ENCODE assay signal across 16 cellular contexts in genomic region chr17:50186661-50187402, GRCh38. TPM values are rescaled to one million over a fixed set of nuclear protein-coding genes. Genes with fewer than 3 reads are reported as not detected.
A peak's percentile ranks its signal among the peaks of the same experiment; 100 is the strongest.
DNase-seq lines count a peak whose midpoint lies in the region; ATAC-seq and TF ChIP-seq lines count a peak whose summit lies in the region.
"Had no signal": no experiment of that assay in that cellular context is flagged by ENCODE, and none has a peak within 500 bp of the region (broad histone marks: within the 10 kb centered on the region; RNA-seq: fewer than 3 reads in every experiment).

No MANE protein-coding gene starts in this region.

- H3K36me3 ChIP-seq in SJSA1 (peaks cover 100% of the 10 kb centered on the region), ovary (no peaks in the 10 kb centered on the region)
- no peaks in the 10 kb centered on the region for H3K36me3 ChIP-seq in CD8-positive, alpha-beta memory T cell (ENCODE audit: insufficient read depth, low read length)

- TF ChIP-seq CTCF in AG10803 (conservative IDR thresholded peaks at IDR 0.05; ENCODE audit: low read length) (0 out of 2 replicates have a peak, but pooled peaks have one; percentile 10), fibroblast of mammary gland (conservative IDR thresholded peaks at IDR 0.05; ENCODE audit: control insufficient read depth, insufficient read depth, low read depth, low read length) (no peak), ovary (IDR thresholded peaks at IDR 0.05) (no peak)

- H3K27me3 Mint-ChIP-seq in CD8-positive, alpha-beta memory T cell: peaks cover 0 to 3% of the 10 kb centered on the region in 2 donors
- H3K27me3 Mint-ChIP-seq: IgD-negative memory B cell had no signal

- peak overlapping the region in 1 of 8 donors; percentile 86 for H3K27ac Mint-ChIP-seq in CD8-positive, alpha-beta memory T cell
- H3K27ac Mint-ChIP-seq: immature natural killer cell, natural killer cell had no signal

- TF ChIP-seq EP300 in ovary (IDR thresholded peaks at IDR 0.05): no peak

- DNase-seq in AG10803 (ENCODE audit: low read depth) (peak; percentile 89), SJSA1 (ENCODE audit: low read depth in 1 of 2, low spot score in 2 of 2) (peak; percentile 73 to 84), fibroblast of mammary gland (ENCODE audit: low read depth) (peak; percentile 72), ovary (no peak), KG1 (lab: John Stamatoyannopoulos, UW) (no peak), NCI-H1417 treated with DMSO at 0.1 percent for 48 hours (lab: John Stamatoyannopoulos, UW) (no peak)
- no peak for DNase-seq in CD8-positive, alpha-beta memory T cell
- DNase-seq: activated CD4-positive, alpha-beta T cell treated with anti-CD3 and anti-CD28 coated beads, Interleukin-2, amount 50 U/mL, for 4 hours; immature natural killer cell; natural killer cell; NCI-H2081 treated with DMSO at 0.1 percent for 48 hours; NCI-H774 had no signal

- H3K4me3 ChIP-seq in AG10803 (ENCODE audit: low read length) (peak overlapping the region; percentile 6), SJSA1 (peak overlapping the region; percentile 66), fibroblast of mammary gland (ENCODE audit: control insufficient read depth, low read depth, low read length) (no peak overlapping the region), ovary (no peak overlapping the region)
- no peak overlapping the region for H3K4me3 ChIP-seq in CD8-positive, alpha-beta memory T cell (ENCODE audit: low read length)
- H3K4me3 ChIP-seq: lung had no signal

- H3K27ac ChIP-seq in SJSA1 (peak overlapping the region; percentile 87), ovary (peak overlapping the region; percentile 66)
- no peak overlapping the region for H3K27ac ChIP-seq in CD8-positive, alpha-beta memory T cell (ENCODE audit: low read depth, low read length)

- 22 to 35% (median 25%) methylated on average over 19 to 24 of the region's 24 CpGs for WGBS in ovary, 3 donors

- CTCF ChIA-PET in CD8-positive, alpha-beta memory T cell (lab: Charles Lee): no interaction called here

- POLR2A ChIA-PET in CD8-positive, alpha-beta memory T cell (lab: Charles Lee): no interaction called here

- H3K9me3 ChIP-seq in SJSA1 (replicated peaks) (no peaks in the 10 kb centered on the region), ovary (no peaks in the 10 kb centered on the region)
- H3K9me3 ChIP-seq in CD8-positive, alpha-beta memory T cell (ENCODE audit: low read length): no peaks in the 10 kb centered on the region

- no peak for TF ChIP-seq POLR2A in ovary (IDR thresholded peaks at IDR 0.05)

- no peak for ATAC-seq in GM18858 (IDR thresholded peaks at IDR 0.05; ENCODE audit: unreplicated experiment)
- ATAC-seq: natural killer cell had no signal

- H3K4me3 Mint-ChIP-seq in CD8-positive, alpha-beta memory T cell: no peak overlapping the region
- H3K4me3 Mint-ChIP-seq: immature natural killer cell, natural killer cell had no signal

- H3K27me3 ChIP-seq in SJSA1 (replicated peaks) (no peaks in the 10 kb centered on the region), ovary (no peaks in the 10 kb centered on the region)
- H3K27me3 ChIP-seq in CD8-positive, alpha-beta memory T cell (ENCODE audit: insufficient read depth, low read length, poor library complexity, severe bottlenecking): no peaks in the 10 kb centered on the region

- H3K4me1 ChIP-seq in SJSA1 (replicated peaks) (peaks cover 81% of the 10 kb centered on the region), ovary (ENCODE audit: insufficient read depth) (peaks cover 2% of the 10 kb centered on the region)
- peaks cover 13% of the 10 kb centered on the region for H3K4me1 ChIP-seq in CD8-positive, alpha-beta memory T cell (ENCODE audit: insufficient read depth, low read length)

- H3K9me3 Mint-ChIP-seq in CD8-positive, alpha-beta memory T cell: no peaks in the 10 kb centered on the region
- H3K9me3 Mint-ChIP-seq: IgD-negative memory B cell, immature natural killer cell, natural killer cell had no signal

- peaks cover 11 to 20% (median 16%) of the 10 kb centered on the region in 3 donors for H3K4me1 Mint-ChIP-seq in CD8-positive, alpha-beta memory T cell

- intact Hi-C loops in ovary (cut with DNase I): no loop called here

- H3K36me3 Mint-ChIP-seq in CD8-positive, alpha-beta memory T cell: no peaks in the 10 kb centered on the region
- H3K36me3 Mint-ChIP-seq: IgD-negative memory B cell, immature natural killer cell, natural killer cell had no signal

RNA-seq across cellular contexts. Expression of gene COL1A1, which starts 14.6 kb away (rescaled TPM):
- total RNA-seq in SJSA1 (2014; rRNA removed; shearing (Covaris generic)): 957 and 2,133 TPM in 2 replicates
- 1,000 to 10,000 TPM in 1 of 7 donors, 100 to 1,000 TPM in 5, 10 to 100 TPM in 1; 71.2 to 1,087 (median 550) TPM for total RNA-seq in ovary
- 100 to 1,000 TPM; 260 to 321 TPM for polyA plus RNA-seq in ovary
- under 1 TPM; 0.39 to 0.42 TPM for total RNA-seq in CD8-positive, alpha-beta memory T cell
- polyA plus RNA-seq in CD8-positive, alpha-beta memory T cell: not detected
- polyA plus RNA-seq: immature natural killer cell had no signal

RNA-seq across cellular contexts. Expression of gene SGCA, which starts 21.0 kb away (rescaled TPM):
- total RNA-seq in SJSA1 (2014; rRNA removed; shearing (Covaris generic)): 2.4 TPM in 1 of 2 replicates, not detected in the other
- total RNA-seq in ovary: 1 to 10 TPM in 5 of 7 donors, under 1 TPM in 2; 0.48 to 3.4 (median 1.2) TPM
- polyA plus RNA-seq in ovary: 1 to 10 TPM; 2.2 to 3.4 TPM
- under 1 TPM in 1 of 2 experiments, not detected in 1; 0.31 TPM for total RNA-seq in CD8-positive, alpha-beta memory T cell
- not detected for polyA plus RNA-seq in CD8-positive, alpha-beta memory T cell
- total RNA-seq: cerebellum, natural killer cell had no signal
- polyA plus RNA-seq: immature natural killer cell had no signal

RNA-seq across cellular contexts. Expression of gene PPP1R9B, which starts 36.4 kb away (rescaled TPM):
- 69.4 and 70.1 TPM in 2 replicates for total RNA-seq in SJSA1 (2014; rRNA removed; shearing (Covaris generic))
- total RNA-seq in ovary: 100 to 1,000 TPM in 1 of 7 donors, 10 to 100 TPM in 6; 14.8 to 109 (median 75.4) TPM
- polyA plus RNA-seq in ovary: 10 to 100 TPM; 17.8 to 33.0 TPM
- 10 to 100 TPM; 86.9 to 89.0 TPM for total RNA-seq in CD8-positive, alpha-beta memory T cell
- polyA plus RNA-seq in CD8-positive, alpha-beta memory T cell: 1.7 TPM

RNA-seq across cellular contexts. Expression of gene SAMD14, which starts 56.9 kb away (rescaled TPM):
- total RNA-seq in SJSA1 (2014; rRNA removed; shearing (Covaris generic)): 0.11 TPM in 1 of 2 replicates, not detected in the other
- total RNA-seq in ovary: 1 to 10 TPM in 5 of 7 donors, under 1 TPM in 2; 0.36 to 4.9 (median 1.7) TPM
- polyA plus RNA-seq in ovary: 1 to 10 TPM in 1 of 2 donors, under 1 TPM in 1; 0.77 to 2.2 TPM
- total RNA-seq in CD8-positive, alpha-beta memory T cell: 1 to 10 TPM in 1 of 2 experiments, under 1 TPM in 1; 0.92 to 1.3 TPM
- polyA plus RNA-seq in CD8-positive, alpha-beta memory T cell: not detected

Comparison
In these comparisons a context has a peak if more than half of its experiments do, and no peak if none do; other contexts are left out.
1. DNase-seq: peak in AG10803 (single experiment), SJSA1 (2 of 2) and fibroblast of mammary gland (single experiment); none in ovary (0 of 5), CD8-positive, alpha-beta memory T cell (0 of 5), KG1 (single experiment) and NCI-H1417 treated with DMSO at 0.1 percent for 48 hours (single experiment).
2. H3K4me3 ChIP-seq: peak in AG10803 (single experiment) and SJSA1 (single experiment); none in fibroblast of mammary gland (single experiment), ovary (single experiment) and CD8-positive, alpha-beta memory T cell (single experiment).
3. RNA of gene COL1A1, which starts 14.6 kb away (total RNA-seq): 957 to 2,133 TPM in SJSA1 and 71.2 to 1,087 TPM in ovary; 0.39 to 0.42 TPM in CD8-positive, alpha-beta memory T cell; every median in the first group is over 10 times any median in the second.